23 cellular contexts compared by ENCODE assay signal in genomic region chr4:121789470-121789869, GRCh38. TPM values are rescaled to one million over a fixed set of nuclear protein-coding genes. Genes with fewer than 3 reads are reported as not detected.
A peak's percentile ranks its signal among the peaks of the same experiment; 100 is the strongest.
DNase-seq lines count a peak whose midpoint lies in the region; ATAC-seq and TF ChIP-seq lines count a peak whose summit lies in the region.
"Had no signal": no experiment of that assay in that cellular context is flagged by ENCODE, and none has a peak within 500 bp of the region (broad histone marks: within the 10 kb centered on the region; RNA-seq: fewer than 3 reads in every experiment).

No MANE protein-coding gene starts in this region.

- H3K36me3 Mint-ChIP-seq in HFFc6 (ENCODE audit: low read depth) (peaks cover 4% of the 10 kb centered on the region; the same call in 1 of the 2 replicates), nephron (ENCODE audit: low read depth) (no peaks in the 10 kb centered on the region)
- H3K36me3 Mint-ChIP-seq: activated naive CD4-positive, alpha-beta T cell treated with anti-CD3 and anti-CD28 coated beads, Interleukin-2, amount 50 U/mL, for 24 hours had no signal

- H3K27me3 Mint-ChIP-seq in HFFc6 (ENCODE audit: insufficient read depth) (no peaks in the 10 kb centered on the region; the same call in 1 of the 2 replicates), nephron (ENCODE audit: low read depth) (no peaks in the 10 kb centered on the region)

- H3K9me3 ChIP-seq in heart right ventricle = peaks cover 0 to 5% (median 0%) of the 10 kb centered on the region in 11 donors
- H3K9me3 ChIP-seq: sigmoid colon had no signal

- no peak for ATAC-seq in heart right ventricle
- ATAC-seq: left ventricle myocardium superior had no signal

- no peak overlapping the region for H3K27ac ChIP-seq in heart right ventricle
- H3K27ac ChIP-seq: epithelial cell of prostate, sigmoid colon had no signal

- 60 to 66% methylated on average over 1 of the region's 1 CpG for WGBS in heart right ventricle, 2 donors

- peaks cover 0 to 9% (median 0%) of the 10 kb centered on the region in 9 donors for H3K4me1 ChIP-seq in heart right ventricle

- H3K27me3 ChIP-seq in heart right ventricle = peaks cover 0 to 33% (median 7%) of the 10 kb centered on the region in 7 donors
- H3K27me3 ChIP-seq: sigmoid colon had no signal

- DNase-seq in AG10803 (ENCODE audit: low read depth) (peak; percentile 50), HFFc6 (peak; percentile 29), amniotic epithelial cell (ENCODE audit: low read depth) (peak; percentile 29), AML-193 (lab: John Stamatoyannopoulos, UW) (no peak), heart right ventricle (no peak), NCI-H510A (lab: John Stamatoyannopoulos, UW) (no peak)
- DNase-seq: activated CD4-positive, alpha-beta T cell treated with anti-CD3 and anti-CD28 coated beads for 36 hours; activated CD8-positive, alpha-beta memory T cell treated with anti-CD3 and anti-CD28 coated beads for 24 hours; activated T-cell treated with anti-CD3 and anti-CD28 coated beads, Interleukin-2, amount 50 U/mL, for 48 hours; CD8-positive, alpha-beta memory T cell; cerebellar nuclear complex; DMS53; hippocampal formation; left ventricle myocardium superior; NCI-H1436 treated with DMSO at 0.1 percent for 48 hours; NCI-H524 treated with DMSO at 0.1 percent for 48 hours; nephron progenitor cell; Right ventricle myocardium superior; sigmoid colon had no signal

- H3K4me3 ChIP-seq in AG10803 (ENCODE audit: low read length) (no peak overlapping the region), heart right ventricle (no peak overlapping the region)
- H3K4me3 ChIP-seq: sigmoid colon had no signal

- H3K27ac Mint-ChIP-seq in HFFc6 (peak overlapping the region; percentile 97), nephron (peak overlapping the region; percentile 44 to 94 (median 93))
- H3K27ac Mint-ChIP-seq: activated CD4-positive, alpha-beta T cell treated with anti-CD3 and anti-CD28 coated beads for 36 hours; activated naive CD4-positive, alpha-beta T cell treated with anti-CD3 and anti-CD28 coated beads, Interleukin-2, amount 50 U/mL, for 24 hours; CD8-positive, alpha-beta memory T cell; nephron progenitor cell had no signal

- intact Hi-C loops in heart right ventricle (cut with DNase I) = no loop called here

- H3K4me1 Mint-ChIP-seq in HFFc6 (ENCODE audit: low read depth) (peaks cover 89% of the 10 kb centered on the region), nephron (peaks cover 42% of the 10 kb centered on the region)
- H3K4me1 Mint-ChIP-seq: activated naive CD4-positive, alpha-beta T cell treated with anti-CD3 and anti-CD28 coated beads, Interleukin-2, amount 50 U/mL, for 24 hours; nephron progenitor cell had no signal

- no peaks in the 10 kb centered on the region for H3K36me3 ChIP-seq in heart right ventricle
- H3K36me3 ChIP-seq: sigmoid colon had no signal

- no peak for TF ChIP-seq CTCF in AG10803 (conservative IDR thresholded peaks at IDR 0.05; ENCODE audit: low read length)
- no peak for TF ChIP-seq CTCF in HFFc6 (IDR thresholded peaks at IDR 0.05)
- no peak for TF ChIP-seq CTCF in nephron (IDR thresholded peaks at IDR 0.05; ENCODE audit: unreplicated experiment in 3 of 3)
- no peak for TF ChIP-seq CTCF in heart right ventricle (IDR thresholded peaks at IDR 0.05)

- H3K4me3 Mint-ChIP-seq in HFFc6 (peak overlapping the region; percentile 81), nephron (no peak overlapping the region)
- H3K4me3 Mint-ChIP-seq: activated CD4-positive, alpha-beta T cell treated with anti-CD3 and anti-CD28 coated beads for 36 hours; activated naive CD4-positive, alpha-beta T cell treated with anti-CD3 and anti-CD28 coated beads, Interleukin-2, amount 50 U/mL, for 24 hours; CD8-positive, alpha-beta memory T cell; nephron progenitor cell had no signal

- H3K9me3 Mint-ChIP-seq in HFFc6 = peaks cover under 1% of the 10 kb centered on the region; the same call in 1 of the 2 replicates
- H3K9me3 Mint-ChIP-seq in nephron = no peaks in the 10 kb centered on the region
- H3K9me3 Mint-ChIP-seq: activated naive CD4-positive, alpha-beta T cell treated with anti-CD3 and anti-CD28 coated beads, Interleukin-2, amount 50 U/mL, for 24 hours; nephron progenitor cell had no signal

RNA-seq across cellular contexts. Expression of gene EXOSC9, which starts 11.7 kb away (rescaled TPM):
- 10 to 100 TPM; 30.5 to 57.2 (median 49.4) TPM for total RNA-seq in HFFc6 (2021; fragmentation: NEBNext Ultra II Directional; extraction: Animal tissue kit (Norgen Biotek cat#: 25700))
- 10 to 100 TPM; 10.7 to 15.4 (median 13.1) TPM for total RNA-seq in heart right ventricle
- 10 to 100 TPM; 26.6 to 29.2 TPM for polyA plus RNA-seq in heart right ventricle

RNA-seq across cellular contexts. Expression of gene SMIM43, which starts 24.5 kb away (rescaled TPM):
- total RNA-seq in HFFc6 (2021; fragmentation: NEBNext Ultra II Directional; extraction: Animal tissue kit (Norgen Biotek cat#: 25700)) = 1 to 10 TPM in 4 of 6 experiments, under 1 TPM in 2; 0.35 to 2.2 (median 1.5) TPM
- under 1 TPM in 2 of 10 donors, not detected in 8; 0.09 to 0.15 TPM for total RNA-seq in heart right ventricle
- 1 to 10 TPM in 1 of 2 donors, not detected in 1; 1.3 TPM for polyA plus RNA-seq in heart right ventricle
- total RNA-seq: activated CD4-positive, alpha-beta T cell treated with anti-CD3 and anti-CD28 coated beads for 36 hours; left ventricle myocardium superior; posterior vena cava; Right ventricle myocardium superior had no signal

RNA-seq across cellular contexts. Expression of gene CCNA2, which starts 34.2 kb away (rescaled TPM):
- 10 to 100 TPM; 30.0 to 77.0 (median 68.9) TPM for total RNA-seq in HFFc6 (2021; fragmentation: NEBNext Ultra II Directional; extraction: Animal tissue kit (Norgen Biotek cat#: 25700))
- 1 to 10 TPM in 2 of 10 donors, under 1 TPM in 6, not detected in 2; 0.07 to 5.8 (median 0.45) TPM for total RNA-seq in heart right ventricle
- polyA plus RNA-seq in heart right ventricle = 1 to 10 TPM in 1 of 2 donors, under 1 TPM in 1; 0.42 to 1.2 TPM

Comparison
In these comparisons a context has a peak if more than half of its experiments do, and no peak if none do; other contexts are left out.
1. DNase-seq: peak in AG10803 (single experiment), HFFc6 (single experiment) and amniotic epithelial cell (single experiment); none in AML-193 (0 of 2), heart right ventricle (0 of 2) and NCI-H510A (single experiment).
2. RNA of gene CCNA2, which starts 34.2 kb away (total RNA-seq): 30.0 to 77.0 TPM in HFFc6; 0.07 to 5.8 TPM in heart right ventricle; every median in the first group is over 4 times any median in the second.